10 cellular contexts compared by ENCODE assay signal in the genomic region with DNA sequence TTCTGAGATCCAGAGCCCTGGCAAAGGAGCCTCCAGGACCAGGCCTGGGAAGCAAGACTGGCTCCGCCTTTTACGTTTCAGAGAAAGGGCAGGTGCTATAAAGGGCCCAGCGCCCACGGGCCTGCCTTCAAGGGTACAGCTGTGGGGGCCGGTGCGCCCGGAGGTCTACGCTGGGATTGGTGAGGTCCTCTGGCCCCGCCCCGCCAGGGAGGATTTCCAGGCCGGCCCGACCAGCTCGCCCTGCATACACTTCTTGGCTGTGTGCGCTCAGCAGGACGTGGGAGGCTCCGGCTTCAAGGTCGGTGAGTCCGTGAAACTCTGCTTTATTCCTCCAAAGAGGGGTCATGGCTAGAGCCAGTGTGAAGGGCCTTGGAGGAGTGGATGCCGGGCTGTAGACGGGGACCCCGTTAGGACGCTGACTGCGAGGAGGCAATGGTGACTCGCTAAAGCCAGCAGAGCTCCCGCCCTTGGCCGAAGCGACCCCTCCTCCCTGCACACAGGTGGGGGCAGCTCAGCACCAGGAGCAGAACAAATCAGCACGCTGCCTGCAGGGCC. TPM values are rescaled to one million over a fixed set of nuclear protein-coding genes. Genes with fewer than 3 reads are reported as not detected.
DNase-seq lines count a peak whose midpoint lies in the region; ATAC-seq and TF ChIP-seq lines count a peak whose summit lies in the region.
"Had no signal": no experiment of that assay in that cellular context is flagged by ENCODE, and none has a peak within 500 bp of the region (broad histone marks: within the 10 kb centered on the region; RNA-seq: fewer than 3 reads in every experiment).

TSS of gene CKMT2 (plus strand) at position 243 of the 555 bp plus-strand sequence. CDS start 17,811 bp downstream, outside the sequence.

- ATAC-seq in GM21528 (IDR thresholded peaks at IDR 0.05; ENCODE audit: low FRiP score, unreplicated experiment) = no peak

- TF ChIP-seq POLR2A in Peyer's patch (IDR thresholded peaks at IDR 0.05) = no peak

- no peaks in the 10 kb centered on the region for H3K9me3 ChIP-seq in AG04450 (ENCODE audit: control insufficient read depth, insufficient read depth, low read length)
- H3K9me3 ChIP-seq in Peyer's patch = no peaks in the 10 kb centered on the region
- no peaks in the 10 kb centered on the region for H3K9me3 ChIP-seq in mucosa of stomach (ENCODE audit: control insufficient read depth, low read length)
- no peaks in the 10 kb centered on the region for H3K9me3 ChIP-seq in MG63

- no peaks in the 10 kb centered on the region for H3K36me3 ChIP-seq in Peyer's patch
- H3K36me3 ChIP-seq in mucosa of stomach (ENCODE audit: control insufficient read depth, insufficient read depth, low read length) = no peaks in the 10 kb centered on the region
- no peaks in the 10 kb centered on the region for H3K36me3 ChIP-seq in MG63

- H3K27me3 ChIP-seq in AG04450 (ENCODE audit: control insufficient read depth, insufficient read depth, low read length) = no peaks in the 10 kb centered on the region
- no peaks in the 10 kb centered on the region for H3K27me3 ChIP-seq in Peyer's patch
- H3K27me3 ChIP-seq in mucosa of stomach (ENCODE audit: control insufficient read depth, insufficient read depth, low read length) = no peaks in the 10 kb centered on the region
- H3K27me3 ChIP-seq in MG63 = no peaks in the 10 kb centered on the region

- in situ Hi-C loops in GM13977 (cut with MboI; ENCODE audit: low pct_unique_long_range_greater_than_20kb, low sequenced_read_pairs, unreplicated experiment) = no loop called here

- no peak for TF ChIP-seq CTCF in AG04450 (IDR thresholded peaks at IDR 0.05; ENCODE audit: low read depth, low read length)
- TF ChIP-seq CTCF in Peyer's patch (IDR thresholded peaks at IDR 0.05) = no peak
- no peak for TF ChIP-seq CTCF in GM13977 (IDR thresholded peaks at IDR 0.05; ENCODE audit: extremely low read depth, insufficient read depth, missing control alignments)

- POLR2A ChIA-PET in AG04450 (lab: Yijun Ruan, JAX) = interaction anchor here (0.6 kb wide), 1 partner anchor 694 kb away, joined by 4 read pairs; no protein-coding TSS in a partner anchor

- H3K9ac ChIP-seq in mucosa of stomach (ENCODE audit: low read length) = peak within 1 kb of the TSS; percentile 63

- H3K27ac ChIP-seq in AG04450 (ENCODE audit: low read depth, low read length) = no peak within 1 kb of the TSS
- H3K27ac ChIP-seq in Peyer's patch = peak within 1 kb of the TSS in 1 of 4 donors; percentile 56

- H3K4me1 ChIP-seq in Peyer's patch (no peaks in the 10 kb centered on the region), mucosa of stomach (ENCODE audit: control insufficient read depth, insufficient read depth, low read length) (no peaks in the 10 kb centered on the region)

- CTCF ChIA-PET in AG04450 (lab: Charles Lee) = interaction anchor here (0.5 to 3.2 kb wide), 2 partner anchors 67 to 1057 kb away, joined by 4 to 16 read pairs; no protein-coding TSS in a partner anchor

- DNase-seq in AG04450 (ENCODE audit: low read depth, low spot score) (no peak), Peyer's patch (peak; percentile 18 to 78 (median 66)), fibroblast of the conjunctiva (ENCODE audit: low read depth) (peak; percentile 8), GM13977 (ENCODE audit: low spot score) (no peak), NCI-H774 (lab: John Stamatoyannopoulos, UW) (no peak), MG63 (no peak)
- DNase-seq: activated gamma-delta T cell had no signal

- H3K4me3 ChIP-seq in AG04450 (ENCODE audit: low read depth, low read length) = peak within 1 kb of the TSS; percentile 34
- peak within 1 kb of the TSS in 3 of 4 donors; percentile 15 to 40 (median 38) for H3K4me3 ChIP-seq in Peyer's patch
- peak within 1 kb of the TSS; percentile 32 for H3K4me3 ChIP-seq in mucosa of stomach (ENCODE audit: low read length)
- no peak within 1 kb of the TSS for H3K4me3 ChIP-seq in MG63

RNA-seq across cellular contexts. Expression of gene CKMT2, which starts in this region (rescaled TPM):
- 0.11 and 0.24 TPM in 2 replicates for polyA plus RNA-seq in AG04450 (2011; rRNA removed)
- polyA minus RNA-seq in AG04450 (2011; rRNA and poly(A)+ RNA removed) = 0.74 TPM in 1 of 2 replicates, not detected in the other
- 10 to 100 TPM in 1 of 4 donors, 1 to 10 TPM in 3; 1.1 to 10.6 (median 3.8) TPM for total RNA-seq in Peyer's patch
- total RNA-seq in MG63 (2014; rRNA removed; shearing (Covaris generic); ENCODE audit: low replicate concordance) = not detected in 2 replicates
- total RNA-seq: HT1080 had no signal

Comparison
In these comparisons a context has a peak if more than half of its experiments do, and no peak if none do; other contexts are left out.
1. DNase-seq: peak in Peyer's patch (3 of 3) and fibroblast of the conjunctiva (single experiment); none in AG04450 (single experiment), GM13977 (single experiment), NCI-H774 (single experiment) and MG63 (single experiment).